ENCODE assay signal across 1 cellular context in the genomic region with DNA sequence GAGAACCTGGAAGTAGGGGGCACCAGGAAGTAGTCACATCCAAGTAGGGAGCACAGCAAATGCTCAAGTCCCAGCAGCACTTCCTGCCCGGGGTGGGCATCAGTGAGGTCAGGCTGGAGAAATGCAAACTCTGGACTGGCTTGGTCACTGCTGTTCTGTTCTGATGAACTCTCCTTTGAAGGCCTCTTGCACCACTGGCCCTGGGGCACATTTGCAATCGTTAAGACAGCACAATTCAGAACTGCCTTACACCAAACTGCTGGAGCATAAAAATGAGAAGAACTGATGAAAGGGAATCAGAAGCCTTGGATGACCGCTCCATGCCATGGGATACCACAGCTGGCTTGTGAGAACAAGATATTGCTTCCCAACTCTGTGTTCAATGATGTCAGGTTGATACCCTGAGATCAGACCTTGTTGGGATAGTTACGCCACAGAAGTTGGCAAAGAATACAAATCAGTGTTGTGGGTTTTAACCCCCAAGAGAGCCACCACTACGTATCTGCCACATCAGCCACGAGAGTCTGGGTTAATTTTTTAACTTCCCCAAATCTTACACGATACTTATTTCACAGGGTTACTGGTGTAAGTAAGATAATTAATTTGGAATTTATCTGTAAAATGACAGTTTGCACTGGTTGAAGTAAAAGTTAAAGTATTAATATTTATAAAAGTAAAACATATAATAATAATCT.
TF ChIP-seq lines count a peak whose summit lies in the region.

No MANE protein-coding gene starts in this region.

TF ChIP-seq in H1, 55 proteins besides CTCF, POLR2A, EP300 and RAD21:
- no peak for TF ChIP-seq GABPA (IDR thresholded peaks at IDR 0.05; ENCODE audit: borderline replicate concordance, insufficient read depth, low read length)
- TF ChIP-seq SIN3A (conservative IDR thresholded peaks at IDR 0.05 in 1 of 2, IDR thresholded peaks at IDR 0.05 in 1 of 2; ENCODE audit: low read depth in 1 of 2, low read length in 2 of 2): no peak
- TF ChIP-seq SUZ12 (IDR thresholded peaks at IDR 0.05; ENCODE audit: low read length): no peak
- TF ChIP-seq TCF12 (IDR thresholded peaks at IDR 0.05; ENCODE audit: low read depth, low read length): no peak
- no peak for TF ChIP-seq CTBP2 (IDR thresholded peaks at IDR 0.05; ENCODE audit: borderline replicate concordance, insufficient read depth, insufficient read length, low read length)
- TF ChIP-seq RBBP5 (IDR thresholded peaks at IDR 0.05; ENCODE audit: borderline replicate concordance, low read depth, low read length): no peak
- no peak for TF ChIP-seq NRF1 (IDR thresholded peaks at IDR 0.05; ENCODE audit: low read depth, low read length)
- TF ChIP-seq RNF2 (IDR thresholded peaks at IDR 0.05; ENCODE audit: borderline replicate concordance, low read depth, low read length, missing control alignments, poor library complexity, severe bottlenecking): no peak
- TF ChIP-seq, protein P1, sequence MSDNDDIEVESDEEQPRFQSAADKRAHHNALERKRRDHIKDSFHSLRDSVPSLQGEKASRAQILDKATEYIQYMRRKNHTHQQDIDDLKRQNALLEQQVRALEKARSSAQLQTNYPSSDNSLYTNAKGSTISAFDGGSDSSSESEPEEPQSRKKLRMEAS (IDR thresholded peaks at IDR 0.05): no peak
- TF ChIP-seq HDAC2 (IDR thresholded peaks at IDR 0.05; ENCODE audit: borderline replicate concordance in 1 of 2, low read depth in 2 of 2, low read length in 2 of 2): no peak
- TF ChIP-seq RFX5 (IDR thresholded peaks at IDR 0.05; ENCODE audit: borderline replicate concordance, low read depth, low read length): no peak
- TF ChIP-seq HDAC6 (IDR thresholded peaks at IDR 0.05; ENCODE audit: low read depth, low read length): no peak
- TF ChIP-seq CHD1 (IDR thresholded peaks at IDR 0.05; ENCODE audit: low read depth, low read length): no peak
- TF ChIP-seq, protein P2, sequence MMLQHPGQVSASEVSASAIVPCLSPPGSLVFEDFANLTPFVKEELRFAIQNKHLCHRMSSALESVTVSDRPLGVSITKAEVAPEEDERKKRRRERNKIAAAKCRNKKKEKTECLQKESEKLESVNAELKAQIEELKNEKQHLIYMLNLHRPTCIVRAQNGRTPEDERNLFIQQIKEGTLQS (IDR thresholded peaks at IDR 0.05; ENCODE audit: insufficient read depth, low read depth, low read length): no peak
- TF ChIP-seq CREB1 (IDR thresholded peaks at IDR 0.05): no peak
- no peak for TF ChIP-seq JUND (IDR thresholded peaks at IDR 0.05; ENCODE audit: low read length)
